9 cellular contexts compared by ENCODE assay signal in genomic region chr11:66950113-66950535, GRCh38. TPM values are rescaled to one million over a fixed set of nuclear protein-coding genes. Genes with fewer than 3 reads are reported as not detected.
A peak's percentile ranks its signal among the peaks of the same experiment; 100 is the strongest.
DNase-seq lines count a peak whose midpoint lies in the region; ATAC-seq, FAIRE-seq and TF ChIP-seq lines count a peak whose summit lies in the region.
"Had no signal": no experiment of that assay in that cellular context is flagged by ENCODE, and none has a peak within 500 bp of the region (broad histone marks: within the 10 kb centered on the region; RNA-seq: fewer than 3 reads in every experiment).

No MANE protein-coding gene starts in this region.

- H3K9me3 Mint-ChIP-seq in nephron progenitor cell: no peaks in the 10 kb centered on the region

- peak overlapping the region; percentile 85 for H3K27ac Mint-ChIP-seq in nephron progenitor cell

- H3K27me3 Mint-ChIP-seq in nephron progenitor cell (ENCODE audit: low read depth, poor library complexity): no peaks in the 10 kb centered on the region

- no peaks in the 10 kb centered on the region for H3K4me1 ChIP-seq in aorta (ENCODE audit: control insufficient read depth in 1 of 2, insufficient read depth in 2 of 2, low read length in 2 of 2)

- ATAC-seq in GM21528 (IDR thresholded peaks at IDR 0.05; ENCODE audit: low FRiP score, unreplicated experiment) (no peak), aorta (ENCODE audit: low FRiP score) (no peak)

- no peak overlapping the region for H3K4me3 Mint-ChIP-seq in nephron progenitor cell

- peaks cover 3% of the 10 kb centered on the region for H3K36me3 ChIP-seq in bronchial epithelial cell (ENCODE audit: control insufficient read depth, insufficient read depth, low read length)
- no peaks in the 10 kb centered on the region for H3K36me3 ChIP-seq in aorta (ENCODE audit: control insufficient read depth in 1 of 2, insufficient read depth in 2 of 2, low read length in 1 of 2)

- intact Hi-C loops in cardiac septum (cut with DNase I) (no loop called here), aorta (cut with DNase I) (no loop called here)

- FAIRE-seq in bronchial epithelial cell (lab: Jason Lieb, UNC): no peak
- FAIRE-seq: endometrium had no signal

- H3K9me3 ChIP-seq in aorta (ENCODE audit: control insufficient read depth, low read length): no peaks in the 10 kb centered on the region

- peaks cover 23% of the 10 kb centered on the region for H3K36me3 Mint-ChIP-seq in nephron progenitor cell (ENCODE audit: low read depth)

- peaks cover 46% of the 10 kb centered on the region for H3K4me1 Mint-ChIP-seq in nephron progenitor cell

- WGBS in aorta, 2 donors: 61 to 63% methylated on average over 8 of the region's 8 CpGs

- TF ChIP-seq CTCF in bronchial epithelial cell (IDR thresholded peaks at IDR 0.05; ENCODE audit: insufficient read depth, low read length, severe bottlenecking): no peak
- no peak for TF ChIP-seq CTCF in nephron progenitor cell (IDR thresholded peaks at IDR 0.05)

- no peak overlapping the region for H3K27ac ChIP-seq in aorta (ENCODE audit: low read depth in 1 of 2, low read length in 2 of 2)

- H3K27me3 ChIP-seq in bronchial epithelial cell (ENCODE audit: control insufficient read depth, insufficient read depth, low read length) (no peaks in the 10 kb centered on the region), aorta (ENCODE audit: control insufficient read depth in 1 of 2, insufficient read depth in 2 of 2, low read length in 1 of 2) (no peaks in the 10 kb centered on the region)

- DNase-seq in ELF-1 (ENCODE audit: low read depth, low spot score) (peak; percentile 91), M059J (ENCODE audit: low read depth) (peak; percentile 98), bronchial epithelial cell (ENCODE audit: low read depth) (peak; percentile 81), nephron progenitor cell (peak; percentile 28), AML-193 (lab: John Stamatoyannopoulos, UW) (no peak), cardiac septum (ENCODE audit: low spot score) (no peak), aorta (no peak)

- H3K4me3 ChIP-seq in bronchial epithelial cell (ENCODE audit: low read depth, low read length): no peak overlapping the region
- no peak overlapping the region for H3K4me3 ChIP-seq in aorta (ENCODE audit: low read length in 2 of 2)

RNA-seq across cellular contexts. Expression of gene PC, which starts 8.1 kb away (rescaled TPM):
- total RNA-seq in M059J (2014; rRNA removed; shearing (Covaris generic)): 19.2 and 37.1 TPM in 2 replicates
- total RNA-seq in bronchial epithelial cell (12.4 and 14.2 TPM in 2 replicates), cardiac septum (12.1 TPM), aorta (10 to 100 TPM; 12.6 to 15.9 TPM)
- 10 to 100 TPM; 13.6 to 22.7 TPM for polyA plus RNA-seq in aorta

RNA-seq across cellular contexts. Expression of gene C11orf86, which starts 25.0 kb away (rescaled TPM):
- not detected in 2 replicates for total RNA-seq in M059J (2014; rRNA removed; shearing (Covaris generic))
- not detected in 2 replicates for total RNA-seq in bronchial epithelial cell
- total RNA-seq in cardiac septum: not detected
- total RNA-seq in aorta: not detected
- 10 to 100 TPM in 1 of 2 donors, under 1 TPM in 1; 0.10 to 54.8 TPM for polyA plus RNA-seq in aorta

Comparison
In these comparisons a context has a peak if more than half of its experiments do, and no peak if none do; other contexts are left out.
1. DNase-seq: peak in ELF-1 (single experiment), M059J (single experiment), bronchial epithelial cell (single experiment) and nephron progenitor cell (single experiment); none in AML-193 (0 of 2), cardiac septum (single experiment) and aorta (0 of 2).